Comparison of ENCODE assay signal across 5 cellular contexts in genomic region chr17:47168896-47169295, GRCh38. TPM values are rescaled to one million over a fixed set of nuclear protein-coding genes. Genes with fewer than 3 reads are reported as not detected.
"Had no signal": no experiment of that assay in that cellular context is flagged by ENCODE, and none has a peak within 500 bp of the region (broad histone marks: within the 10 kb centered on the region; RNA-seq: fewer than 3 reads in every experiment).

No MANE protein-coding gene starts in this region.

RNA-seq across cellular contexts. Expression of gene MYL4, which starts 40.3 kb away (rescaled TPM):
- total RNA-seq: HepG2, HT-29, HT1080, IMR-90 had no signal
- polyA plus RNA-seq: HepG2, IgD-negative memory B cell, IMR-90 had no signal
